Comparison of ENCODE assay signal across 24 cellular contexts in genomic region chr4:710916-711315, GRCh38. TPM values are rescaled to one million over a fixed set of nuclear protein-coding genes. Genes with fewer than 3 reads are reported as not detected.
"Had no signal": no experiment of that assay in that cellular context is flagged by ENCODE, and none has a peak within 500 bp of the region (broad histone marks: within the 10 kb centered on the region; RNA-seq: fewer than 3 reads in every experiment).

No MANE protein-coding gene starts in this region.

- H3K27me3 Mint-ChIP-seq: activated naive CD8-positive, alpha-beta T cell treated with anti-CD3 and anti-CD28 coated beads, Interleukin-2, amount 10 ng/mL, durations not matched to agents 7 days and 5 days; effector memory CD8-positive, alpha-beta T cell had no signal

- H3K4me3 Mint-ChIP-seq: activated naive CD4-positive, alpha-beta T cell treated with anti-CD3 and anti-CD28 coated beads for 36 hours; activated naive CD8-positive, alpha-beta T cell treated with anti-CD3 and anti-CD28 coated beads, Interleukin-2, amount 10 ng/mL, durations not matched to agents 7 days and 5 days; nephron progenitor cell had no signal

- H3K9ac ChIP-seq: parathyroid adenoma had no signal

- H3K36me3 ChIP-seq: right atrium auricular region, transverse colon, uterus had no signal

- H3K4me3 ChIP-seq: left lung, lung, psoas muscle, right atrium auricular region, testis, transverse colon, uterus had no signal

- H3K4me1 ChIP-seq: parathyroid adenoma had no signal

- ATAC-seq: effector memory CD8-positive, alpha-beta T cell; left lung; psoas muscle had no signal

- H3K27ac Mint-ChIP-seq: activated naive CD4-positive, alpha-beta T cell treated with anti-CD3 and anti-CD28 coated beads for 36 hours; activated naive CD8-positive, alpha-beta T cell treated with anti-CD3 and anti-CD28 coated beads, Interleukin-2, amount 10 ng/mL, durations not matched to agents 7 days and 5 days had no signal

- H3K9me3 Mint-ChIP-seq: activated naive CD4-positive, alpha-beta T cell treated with anti-CD3 and anti-CD28 coated beads for 36 hours; activated naive CD8-positive, alpha-beta T cell treated with anti-CD3 and anti-CD28 coated beads, Interleukin-2, amount 10 ng/mL, durations not matched to agents 7 days and 5 days; effector memory CD8-positive, alpha-beta T cell had no signal

- DNase-seq: activated CD4-positive, alpha-beta T cell treated with anti-CD3 and anti-CD28 coated beads for 48 hours; activated CD4-positive, alpha-beta T cell treated with anti-CD3 and anti-CD28 coated beads, Interleukin-2, amount 50 U/mL, for 48 hours; activated CD8-positive, alpha-beta memory T cell treated with anti-CD3 and anti-CD28 coated beads for 24 hours; activated effector memory CD4-positive, alpha-beta T cell treated with Interleukin-2 at 50 U/mL for 16 hours; activated naive CD4-positive, alpha-beta T cell treated with anti-CD3 and anti-CD28 coated beads for 36 hours; activated naive CD8-positive, alpha-beta T cell treated with anti-CD3 and anti-CD28 coated beads, Interleukin-2, amount 10 ng/mL, durations not matched to agents 7 days and 5 days; amniotic stem cell; cortex of kidney; effector memory CD8-positive, alpha-beta T cell; kidney glomerular epithelial cell; left lung; mesendoderm; nephron progenitor cell; occipital lobe; psoas muscle; spleen; stimulated activated naive CD4-positive, alpha-beta T cell treated with Interleukin-2 at 50 U/mL for 16 hours; T-helper 1 cell; testis; transverse colon; uterus had no signal

- H3K9me3 ChIP-seq: left lung, psoas muscle, right atrium auricular region, spleen, testis, transverse colon, uterus had no signal

- H3K27ac ChIP-seq: parathyroid adenoma, psoas muscle, right atrium auricular region, testis, transverse colon, uterus had no signal

- H3K27me3 ChIP-seq: left lung, right atrium auricular region, spleen, testis, transverse colon, uterus had no signal

RNA-seq across cellular contexts. Expression of gene SLC49A3, which starts 22.0 kb away (rescaled TPM):
- total RNA-seq: activated naive CD4-positive, alpha-beta T cell treated with anti-CD3 and anti-CD28 coated beads for 36 hours had no signal
